Comparison of ENCODE assay signal across 3 cellular contexts in the genomic region with DNA sequence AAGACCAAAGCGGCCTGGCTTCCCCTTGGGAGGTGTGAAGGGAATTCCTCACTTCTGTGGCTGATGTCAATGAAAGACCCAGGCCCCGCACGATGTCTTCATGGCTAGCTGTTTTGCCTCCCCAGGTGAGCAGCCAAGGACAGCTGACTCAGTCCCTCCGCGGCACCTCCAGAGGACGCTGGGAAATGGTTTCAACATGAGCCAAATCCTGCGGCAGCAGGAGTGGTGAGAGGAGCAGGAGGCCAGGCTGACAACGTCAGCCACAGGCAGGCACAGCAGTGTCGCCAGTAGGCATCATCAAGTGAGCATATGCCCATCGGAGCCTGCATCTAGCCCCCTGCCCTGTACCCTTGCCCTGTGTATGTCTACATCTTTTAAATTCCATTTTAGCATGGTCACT.
"Had no signal": no experiment of that assay in that cellular context is flagged by ENCODE, and none has a peak within 500 bp of the region (broad histone marks: within the 10 kb centered on the region; RNA-seq: fewer than 3 reads in every experiment).

No MANE protein-coding gene starts in this region.

- DNase-seq: GDM1, GF-D8 had no signal

- ATAC-seq: GM12878 had no signal
